Comparison of ENCODE assay signal across 1 cellular context in the genomic region with DNA sequence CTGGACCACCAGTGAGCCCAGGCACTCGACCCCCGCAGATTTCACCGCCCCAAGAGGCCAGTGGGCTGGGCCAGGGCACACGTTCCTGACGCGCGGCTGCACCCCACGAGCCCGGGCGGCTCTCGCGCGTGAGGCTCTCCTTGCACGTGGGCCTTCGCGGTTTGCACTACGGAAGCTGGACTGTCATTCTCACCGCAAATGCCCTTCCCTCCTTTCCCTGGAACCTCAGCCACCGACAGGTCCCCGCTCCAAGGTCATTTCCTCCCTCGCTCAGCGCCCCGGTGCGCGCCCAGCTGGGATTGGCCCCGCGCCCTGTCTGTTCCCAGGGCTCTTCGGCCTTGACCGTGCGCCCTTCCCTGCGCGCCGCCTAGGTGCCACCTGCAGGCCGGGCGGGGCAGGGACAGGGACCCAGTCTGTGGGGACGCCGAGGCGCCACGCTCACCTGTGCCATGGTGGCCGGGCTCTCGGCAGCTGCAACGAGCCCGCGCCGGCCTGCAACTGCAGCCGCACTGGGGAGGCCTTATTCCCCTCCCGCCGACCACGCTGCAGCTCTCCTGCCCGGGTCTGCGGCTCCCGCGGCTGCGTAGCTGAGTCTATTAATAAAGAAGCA.
TF ChIP-seq lines count a peak whose summit lies in the region.

No MANE protein-coding gene starts in this region.

TF ChIP-seq in HepG2, 621 proteins besides CTCF, POLR2A, EP300 and RAD21 (continued from another document and continues in another):
- TF ChIP-seq ZMYM4 (CRISPR knock-in tag; IDR thresholded peaks at IDR 0.05) (peak; percentile 80), KDM1A (CRISPR knock-in tag; IDR thresholded peaks at IDR 0.05) (peak; percentile 61; the same call in 1 of the 2 replicates), ZFX (CRISPR knock-in tag; IDR thresholded peaks at IDR 0.05; ENCODE audit: low read depth) (peak; percentile 74), TFDP1 (CRISPR knock-in tag; IDR thresholded peaks at IDR 0.05; ENCODE audit: borderline replicate concordance) (peak; percentile 92), SRY (CRISPR knock-in tag; IDR thresholded peaks at IDR 0.05) (peak; percentile 89), NR2C2 (CRISPR knock-in tag; IDR thresholded peaks at IDR 0.05; ENCODE audit: borderline replicate concordance) (peak; percentile 65), NFKBIZ (CRISPR knock-in tag; IDR thresholded peaks at IDR 0.05) (peak; percentile 71; the same call in 1 of the 2 replicates), PHF21A (CRISPR knock-in tag; IDR thresholded peaks at IDR 0.05) (peak; percentile 80), ZMYM2 (CRISPR knock-in tag; IDR thresholded peaks at IDR 0.05) (peak; percentile 96; the same call in 1 of the 2 replicates), ZNF44 (CRISPR knock-in tag; IDR thresholded peaks at IDR 0.05) (no peak), ZNF430 (CRISPR knock-in tag; IDR thresholded peaks at IDR 0.05) (peak; percentile 78; the same call in 1 of the 2 replicates), ZIK1 (CRISPR knock-in tag; IDR thresholded peaks at IDR 0.05; ENCODE audit: borderline replicate concordance, low read depth) (0 out of 2 replicates have a peak, but pooled peaks have one; percentile 73), ZNF780A (CRISPR knock-in tag; IDR thresholded peaks at IDR 0.05) (0 out of 2 replicates have a peak, but pooled peaks have one; percentile 37), ZNF776 (CRISPR knock-in tag; IDR thresholded peaks at IDR 0.05) (peak; percentile 74; the same call in 1 of the 2 replicates), BORCS8-MEF2B (CRISPR knock-in tag; IDR thresholded peaks at IDR 0.05) (peak; percentile 79), FOXO1 (CRISPR knock-in tag; IDR thresholded peaks at IDR 0.05) (peak; percentile 86), HNF4G (IDR thresholded peaks at IDR 0.05; ENCODE audit: borderline replicate concordance, low read depth, low read length) (no peak), HNF4G (CRISPR knock-in tag; IDR thresholded peaks at IDR 0.05; ENCODE audit: borderline replicate concordance, low read depth) (peak; percentile 62; the same call in 1 of the 2 replicates), ZNF775 (CRISPR knock-in tag; IDR thresholded peaks at IDR 0.05; ENCODE audit: borderline replicate concordance) (no peak), ZSCAN9 (CRISPR knock-in tag; IDR thresholded peaks at IDR 0.05; ENCODE audit: borderline replicate concordance) (no peak; the same call in 1 of the 2 replicates), ZNF30 (CRISPR knock-in tag; IDR thresholded peaks at IDR 0.05) (no peak), HNF4A (CRISPR knock-in tag; IDR thresholded peaks at IDR 0.05) (peak; percentile 81), ZNF556 (CRISPR knock-in tag; IDR thresholded peaks at IDR 0.05; ENCODE audit: borderline replicate concordance) (peak; percentile 40; the same call in 1 of the 2 replicates), GATAD2A (CRISPR knock-in tag; IDR thresholded peaks at IDR 0.05) (peak; percentile 81), BCL6 (CRISPR knock-in tag; IDR thresholded peaks at IDR 0.05) (peak; percentile 94), HMG20A (CRISPR knock-in tag; IDR thresholded peaks at IDR 0.05; ENCODE audit: borderline replicate concordance) (peak; percentile 88; the same call in 1 of the 2 replicates), SALL1 (CRISPR knock-in tag; IDR thresholded peaks at IDR 0.05) (peak; percentile 95), ZNF333 (CRISPR knock-in tag; IDR thresholded peaks at IDR 0.05; ENCODE audit: borderline replicate concordance) (no peak), ZHX2 (IDR thresholded peaks at IDR 0.05; ENCODE audit: low read depth) (peak; percentile 79), ZHX2 (CRISPR knock-in tag; IDR thresholded peaks at IDR 0.05; ENCODE audit: borderline replicate concordance) (no peak), ELF4 (CRISPR knock-in tag; IDR thresholded peaks at IDR 0.05; ENCODE audit: borderline replicate concordance) (no peak), KDM6A (CRISPR knock-in tag; IDR thresholded peaks at IDR 0.05; ENCODE audit: low read depth) (no peak), HNRNPL (IDR thresholded peaks at IDR 0.05; ENCODE audit: low read depth, low read length) (peak; percentile 85), DNMT1 (CRISPR knock-in tag; IDR thresholded peaks at IDR 0.05) (peak; percentile 86; the same call in 1 of the 2 replicates), EHMT2 (IDR thresholded peaks at IDR 0.05; ENCODE audit: borderline replicate concordance, low read depth, low read length) (no peak), ZNF644 (CRISPR knock-in tag; IDR thresholded peaks at IDR 0.05; ENCODE audit: low read depth) (no peak), ZFP37 (CRISPR knock-in tag; IDR thresholded peaks at IDR 0.05; ENCODE audit: borderline replicate concordance) (no peak), NONO (IDR thresholded peaks at IDR 0.05) (no peak), NONO (CRISPR knock-in tag; conservative IDR thresholded peaks at IDR 0.05) (peak; percentile 92), FOXK1 (CRISPR knock-in tag; IDR thresholded peaks at IDR 0.05; ENCODE audit: borderline replicate concordance, low read depth) (peak; percentile 81; the same call in 1 of the 2 replicates), ATF7-NPFF (CRISPR knock-in tag; IDR thresholded peaks at IDR 0.05; ENCODE audit: low read depth) (0 out of 2 replicates have a peak, but pooled peaks have one; percentile 31), NFYB (CRISPR knock-in tag; IDR thresholded peaks at IDR 0.05) (peak; percentile 86), ZNF274 (CRISPR knock-in tag; IDR thresholded peaks at IDR 0.05) (no peak), SATB2 (CRISPR knock-in tag; IDR thresholded peaks at IDR 0.05) (no peak), ZBTB33 (CRISPR knock-in tag; IDR thresholded peaks at IDR 0.05) (peak; percentile 79), SKI (IDR thresholded peaks at IDR 0.05; ENCODE audit: partially characterized antibody) (peak; percentile 98), NCOA1 (CRISPR knock-in tag; IDR thresholded peaks at IDR 0.05) (peak; percentile 33; the same call in 1 of the 2 replicates), JUNB (CRISPR knock-in tag; IDR thresholded peaks at IDR 0.05; ENCODE audit: borderline replicate concordance) (peak; percentile 75), ZMYM3 (CRISPR knock-in tag; IDR thresholded peaks at IDR 0.05) (peak; percentile 90), SAFB2 (CRISPR knock-in tag; IDR thresholded peaks at IDR 0.05; ENCODE audit: borderline replicate concordance, low read depth) (no peak)
- TF ChIP-seq, protein P1, sequence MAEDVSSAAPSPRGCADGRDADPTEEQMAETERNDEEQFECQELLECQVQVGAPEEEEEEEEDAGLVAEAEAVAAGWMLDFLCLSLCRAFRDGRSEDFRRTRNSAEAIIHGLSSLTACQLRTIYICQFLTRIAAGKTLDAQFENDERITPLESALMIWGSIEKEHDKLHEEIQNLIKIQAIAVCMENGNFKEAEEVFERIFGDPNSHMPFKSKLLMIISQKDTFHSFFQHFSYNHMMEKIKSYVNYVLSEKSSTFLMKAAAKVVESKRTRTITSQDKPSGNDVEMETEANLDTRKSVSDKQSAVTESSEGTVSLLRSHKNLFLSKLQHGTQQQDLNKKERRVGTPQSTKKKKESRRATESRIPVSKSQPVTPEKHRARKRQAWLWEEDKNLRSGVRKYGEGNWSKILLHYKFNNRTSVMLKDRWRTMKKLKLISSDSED (CRISPR knock-in tag; IDR thresholded peaks at IDR 0.05): no peak
- TF ChIP-seq, protein P2, sequence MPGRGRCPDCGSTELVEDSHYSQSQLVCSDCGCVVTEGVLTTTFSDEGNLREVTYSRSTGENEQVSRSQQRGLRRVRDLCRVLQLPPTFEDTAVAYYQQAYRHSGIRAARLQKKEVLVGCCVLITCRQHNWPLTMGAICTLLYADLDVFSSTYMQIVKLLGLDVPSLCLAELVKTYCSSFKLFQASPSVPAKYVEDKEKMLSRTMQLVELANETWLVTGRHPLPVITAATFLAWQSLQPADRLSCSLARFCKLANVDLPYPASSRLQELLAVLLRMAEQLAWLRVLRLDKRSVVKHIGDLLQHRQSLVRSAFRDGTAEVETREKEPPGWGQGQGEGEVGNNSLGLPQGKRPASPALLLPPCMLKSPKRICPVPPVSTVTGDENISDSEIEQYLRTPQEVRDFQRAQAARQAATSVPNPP (CRISPR knock-in tag; IDR thresholded peaks at IDR 0.05): 0 out of 2 replicates have a peak, but pooled peaks have one; percentile 32
- TF ChIP-seq, protein P3, sequence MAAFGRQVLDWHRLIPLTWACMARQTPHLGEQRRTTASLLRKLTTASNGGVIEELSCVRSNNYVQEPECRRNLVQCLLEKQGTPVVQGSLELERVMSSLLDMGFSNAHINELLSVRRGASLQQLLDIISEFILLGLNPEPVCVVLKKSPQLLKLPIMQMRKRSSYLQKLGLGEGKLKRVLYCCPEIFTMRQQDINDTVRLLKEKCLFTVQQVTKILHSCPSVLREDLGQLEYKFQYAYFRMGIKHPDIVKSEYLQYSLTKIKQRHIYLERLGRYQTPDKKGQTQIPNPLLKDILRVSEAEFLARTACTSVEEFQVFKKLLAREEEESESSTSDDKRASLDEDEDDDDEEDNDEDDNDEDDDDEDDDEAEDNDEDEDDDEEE (CRISPR knock-in tag; IDR thresholded peaks at IDR 0.05): 0 out of 2 replicates have a peak, but pooled peaks have one; percentile 26
- TF ChIP-seq, protein P4, sequence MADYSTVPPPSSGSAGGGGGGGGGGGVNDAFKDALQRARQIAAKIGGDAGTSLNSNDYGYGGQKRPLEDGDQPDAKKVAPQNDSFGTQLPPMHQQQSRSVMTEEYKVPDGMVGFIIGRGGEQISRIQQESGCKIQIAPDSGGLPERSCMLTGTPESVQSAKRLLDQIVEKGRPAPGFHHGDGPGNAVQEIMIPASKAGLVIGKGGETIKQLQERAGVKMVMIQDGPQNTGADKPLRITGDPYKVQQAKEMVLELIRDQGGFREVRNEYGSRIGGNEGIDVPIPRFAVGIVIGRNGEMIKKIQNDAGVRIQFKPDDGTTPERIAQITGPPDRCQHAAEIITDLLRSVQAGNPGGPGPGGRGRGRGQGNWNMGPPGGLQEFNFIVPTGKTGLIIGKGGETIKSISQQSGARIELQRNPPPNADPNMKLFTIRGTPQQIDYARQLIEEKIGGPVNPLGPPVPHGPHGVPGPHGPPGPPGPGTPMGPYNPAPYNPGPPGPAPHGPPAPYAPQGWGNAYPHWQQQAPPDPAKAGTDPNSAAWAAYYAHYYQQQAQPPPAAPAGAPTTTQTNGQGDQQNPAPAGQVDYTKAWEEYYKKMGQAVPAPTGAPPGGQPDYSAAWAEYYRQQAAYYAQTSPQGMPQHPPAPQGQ (CRISPR knock-in tag; IDR thresholded peaks at IDR 0.05; ENCODE audit: borderline replicate concordance): no peak
- TF ChIP-seq, protein P5, sequence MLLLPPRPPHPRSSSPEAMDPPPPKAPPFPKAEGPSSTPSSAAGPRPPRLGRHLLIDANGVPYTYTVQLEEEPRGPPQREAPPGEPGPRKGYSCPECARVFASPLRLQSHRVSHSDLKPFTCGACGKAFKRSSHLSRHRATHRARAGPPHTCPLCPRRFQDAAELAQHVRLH (CRISPR knock-in tag; IDR thresholded peaks at IDR 0.05; ENCODE audit: borderline replicate concordance, low read depth): peak; percentile 62; the same call in 1 of the 2 replicates
